In genomic region chr22:47592791-47593190, GRCh38 we compare ENCODE assay signal across 18 cellular contexts.
"Had no signal": no experiment of that assay in that cellular context is flagged by ENCODE, and none has a peak within 500 bp of the region (broad histone marks: within the 10 kb centered on the region; RNA-seq: fewer than 3 reads in every experiment).

No MANE protein-coding gene starts in this region.

- ATAC-seq: esophagus mucosa, gastrocnemius medialis, heart right ventricle, left lobe of liver had no signal

- H3K4me1 ChIP-seq: colonic mucosa, gastrocnemius medialis, heart right ventricle, suprapubic skin, thyroid gland, upper lobe of left lung had no signal

- H3K27ac ChIP-seq: cardiac muscle cell, colonic mucosa, gastrocnemius medialis, heart right ventricle, suprapubic skin, thyroid gland, upper lobe of left lung had no signal

- H3K27me3 ChIP-seq: cardiac muscle cell, colonic mucosa, gastrocnemius medialis, thyroid gland, upper lobe of left lung had no signal

- DNase-seq: cerebellar nuclear complex; colonic mucosa; effector CD8-positive, alpha-beta T cell; gastrocnemius medialis; heart right ventricle; hypothalamus; islet precursor cell; nephron progenitor cell; small intestine; stimulated activated CD4-positive, alpha-beta T cell treated with anti-CD3 and anti-CD28 coated beads, Interleukin-12 subunit alpha, Interleukin-12 subunit beta, amount 100 ng/mL, for 4 hours; stimulated activated CD4-positive, alpha-beta T cell treated with anti-CD3 and anti-CD28 coated beads, Interleukin-2, amount 100 ng/mL, for 48 hours; stimulated activated naive CD4-positive, alpha-beta T cell treated with Interleukin-2 at 50 U/mL for 16 hours; thyroid gland; upper lobe of left lung had no signal

- H3K9me3 ChIP-seq: colonic mucosa, gastrocnemius medialis, suprapubic skin, thyroid gland, upper lobe of left lung had no signal

- H3K4me3 ChIP-seq: cardiac muscle cell, colonic mucosa, gastrocnemius medialis, heart right ventricle, suprapubic skin, thyroid gland, upper lobe of left lung had no signal

- H3K36me3 ChIP-seq: cardiac muscle cell, colonic mucosa, gastrocnemius medialis, heart right ventricle, suprapubic skin, thyroid gland, upper lobe of left lung had no signal
